In the genomic region with DNA sequence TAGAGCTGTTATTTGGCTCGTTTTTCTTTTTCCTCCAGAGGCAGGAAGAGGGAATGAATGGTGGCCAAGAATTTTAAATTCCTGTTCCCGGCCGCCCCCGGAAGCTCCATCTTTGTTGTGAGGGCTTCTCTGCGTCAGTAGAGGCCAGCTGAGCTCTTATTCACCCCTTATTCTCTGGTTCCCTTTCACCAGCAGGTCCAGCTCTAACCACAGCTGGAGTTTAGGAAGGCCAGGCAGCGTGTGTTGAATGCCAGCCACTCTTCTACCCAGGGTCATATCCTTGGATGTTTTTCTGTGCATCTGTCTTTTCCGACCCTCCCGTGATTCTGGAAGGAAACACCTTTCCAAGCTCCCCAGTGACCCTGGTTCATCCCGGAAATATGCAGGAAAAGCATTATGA, we compare ENCODE assay signal across 12 cellular contexts.
DNase-seq lines count a peak whose midpoint lies in the region; ATAC-seq and TF ChIP-seq lines count a peak whose summit lies in the region.
"Had no signal": no experiment of that assay in that cellular context is flagged by ENCODE, and none has a peak within 500 bp of the region (broad histone marks: within the 10 kb centered on the region; RNA-seq: fewer than 3 reads in every experiment).

No MANE protein-coding gene starts in this region.

- peak; percentile 66 to 94 (median 80) for ATAC-seq in heart left ventricle
- no peak for ATAC-seq in HG02763 (IDR thresholded peaks at IDR 0.05; ENCODE audit: unreplicated experiment)

- H3K27me3 Mint-ChIP-seq in nephron progenitor cell (ENCODE audit: low read depth, poor library complexity): peaks cover 3% of the 10 kb centered on the region
- H3K27me3 Mint-ChIP-seq: CD4-positive, CD25-positive, alpha-beta regulatory T cell had no signal

- peak overlapping the region; percentile 57 for H3K27ac Mint-ChIP-seq in nephron progenitor cell
- H3K27ac Mint-ChIP-seq: CD4-positive, CD25-positive, alpha-beta regulatory T cell had no signal

- H3K4me1 Mint-ChIP-seq in nephron progenitor cell: peaks cover 50% of the 10 kb centered on the region

- intact Hi-C loops in heart left ventricle (cut with DNase I) (loop anchor here in 1 of 10 donors (10.0 kb wide), 1 partner anchor 95 kb away; no protein-coding TSS in a partner anchor), tibial artery (cut with DNase I; ENCODE audit: low total_unique reads) (no loop called here)

- H3K27me3 ChIP-seq in heart left ventricle (no peaks in the 10 kb centered on the region), tibial artery (no peaks in the 10 kb centered on the region)
- H3K27me3 ChIP-seq: hepatocyte, pancreas had no signal

- H3K4me1 ChIP-seq in heart left ventricle (peaks cover 0 to 22% (median 8%) of the 10 kb centered on the region in 12 donors), tibial artery (peaks cover 0 to 28% (median 13%) of the 10 kb centered on the region in 4 donors)
- H3K4me1 ChIP-seq: pancreas had no signal

- no peaks in the 10 kb centered on the region for H3K36me3 Mint-ChIP-seq in nephron progenitor cell (ENCODE audit: low read depth)
- H3K36me3 Mint-ChIP-seq: CD4-positive, CD25-positive, alpha-beta regulatory T cell had no signal

- H3K4me3 Mint-ChIP-seq in nephron progenitor cell: no peak overlapping the region
- H3K4me3 Mint-ChIP-seq: CD4-positive, CD25-positive, alpha-beta regulatory T cell had no signal

- no peak for TF ChIP-seq CTCF in heart left ventricle (IDR thresholded peaks at IDR 0.05)
- TF ChIP-seq CTCF in nephron progenitor cell (IDR thresholded peaks at IDR 0.05): no peak
- TF ChIP-seq CTCF in tibial artery (IDR thresholded peaks at IDR 0.05): no peak

- H3K27ac ChIP-seq in heart left ventricle: peak overlapping the region in 10 of 12 donors; percentile 19 to 80 (median 59)
- H3K27ac ChIP-seq in tibial artery: peak overlapping the region; percentile 31 to 48
- H3K27ac ChIP-seq: hepatocyte, pancreas had no signal

- H3K4me3 ChIP-seq in heart left ventricle (no peak overlapping the region), tibial artery (no peak overlapping the region)
- H3K4me3 ChIP-seq: hepatocyte, pancreas had no signal

- DNase-seq in astrocyte of the hippocampus (ENCODE audit: low read depth, low spot score) (peak; percentile 50), heart left ventricle (peak in 4 of 5 donors; percentile 60 to 76 (median 72)), nephron progenitor cell (no peak), tibial artery (no peak), NCI-H2196 (lab: John Stamatoyannopoulos, UW; ENCODE audit: unreplicated experiment) (no peak)
- no peak for DNase-seq in stimulated activated CD4-positive, alpha-beta T cell treated with anti-CD3 and anti-CD28 coated beads, Interleukin-4, amount 100 ng/mL, for 24 hours
- DNase-seq: activated naive CD4-positive, alpha-beta T cell; CD4-positive, CD25-positive, alpha-beta regulatory T cell; NCI-H446; pancreas had no signal

- no peaks in the 10 kb centered on the region for H3K9me3 ChIP-seq in heart left ventricle
- H3K9me3 ChIP-seq in tibial artery: no peaks in the 10 kb centered on the region
- H3K9me3 ChIP-seq: pancreas had no signal

- 43 to 61% (median 47%) methylated on average over 9 of the region's 9 CpGs for WGBS in heart left ventricle, 4 donors

- no peaks in the 10 kb centered on the region for H3K9me3 Mint-ChIP-seq in nephron progenitor cell
- H3K9me3 Mint-ChIP-seq: CD4-positive, CD25-positive, alpha-beta regulatory T cell had no signal

- H3K36me3 ChIP-seq in heart left ventricle (no peaks in the 10 kb centered on the region), tibial artery (no peaks in the 10 kb centered on the region)
- H3K36me3 ChIP-seq: pancreas had no signal

- TF ChIP-seq POLR2A in heart left ventricle (IDR thresholded peaks at IDR 0.05): no peak

Comparison
In these comparisons a context has a peak if more than half of its experiments do, and no peak if none do; other contexts are left out.
1. DNase-seq: peak in astrocyte of the hippocampus (single experiment) and heart left ventricle (4 of 5); none in nephron progenitor cell (single experiment), tibial artery (0 of 2), stimulated activated CD4-positive, alpha-beta T cell treated with anti-CD3 and anti-CD28 coated beads, Interleukin-4, amount 100 ng/mL, for 24 hours (single experiment) and NCI-H2196 (single experiment).